ENCODE assay signal across 8 cellular contexts in the genomic region with DNA sequence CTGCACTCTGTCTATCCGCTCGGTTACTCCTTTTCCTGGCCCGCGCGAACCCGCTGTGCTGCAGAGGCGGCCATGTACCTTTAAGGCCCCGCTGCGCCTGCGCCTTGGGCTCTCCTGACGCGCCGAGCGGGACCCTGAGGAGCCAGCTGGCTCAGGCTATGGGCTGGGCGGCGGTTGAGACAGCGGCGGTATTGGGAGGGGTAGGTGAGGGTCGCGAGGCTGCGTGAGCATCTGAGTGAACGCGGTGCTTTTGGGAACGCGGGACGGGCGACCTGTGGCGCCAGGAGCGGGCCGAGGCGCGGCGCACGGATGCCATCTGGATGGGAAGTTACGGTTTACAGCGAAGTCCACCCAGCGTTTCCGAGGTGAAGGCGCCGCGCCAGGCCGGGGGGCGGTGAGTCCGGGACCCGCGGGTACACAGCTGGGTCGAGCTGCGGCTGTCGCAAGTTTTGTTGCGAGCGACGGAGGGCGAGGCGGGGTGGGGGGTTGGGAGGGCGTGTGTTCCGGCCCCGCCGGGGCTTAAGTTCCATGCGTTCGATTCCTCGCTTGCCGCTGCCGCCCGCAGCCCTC. TPM values are rescaled to one million over a fixed set of nuclear protein-coding genes. Genes with fewer than 3 reads are reported as not detected.
DNase-seq lines count a peak whose midpoint lies in the region; ATAC-seq and TF ChIP-seq lines count a peak whose summit lies in the region.
"Not testable (repeated sequence)": the region's sequence is repeated elsewhere in the genome, so short reads cannot be mapped to it uniquely, and the experiment has no call there.

A gene with protein sequence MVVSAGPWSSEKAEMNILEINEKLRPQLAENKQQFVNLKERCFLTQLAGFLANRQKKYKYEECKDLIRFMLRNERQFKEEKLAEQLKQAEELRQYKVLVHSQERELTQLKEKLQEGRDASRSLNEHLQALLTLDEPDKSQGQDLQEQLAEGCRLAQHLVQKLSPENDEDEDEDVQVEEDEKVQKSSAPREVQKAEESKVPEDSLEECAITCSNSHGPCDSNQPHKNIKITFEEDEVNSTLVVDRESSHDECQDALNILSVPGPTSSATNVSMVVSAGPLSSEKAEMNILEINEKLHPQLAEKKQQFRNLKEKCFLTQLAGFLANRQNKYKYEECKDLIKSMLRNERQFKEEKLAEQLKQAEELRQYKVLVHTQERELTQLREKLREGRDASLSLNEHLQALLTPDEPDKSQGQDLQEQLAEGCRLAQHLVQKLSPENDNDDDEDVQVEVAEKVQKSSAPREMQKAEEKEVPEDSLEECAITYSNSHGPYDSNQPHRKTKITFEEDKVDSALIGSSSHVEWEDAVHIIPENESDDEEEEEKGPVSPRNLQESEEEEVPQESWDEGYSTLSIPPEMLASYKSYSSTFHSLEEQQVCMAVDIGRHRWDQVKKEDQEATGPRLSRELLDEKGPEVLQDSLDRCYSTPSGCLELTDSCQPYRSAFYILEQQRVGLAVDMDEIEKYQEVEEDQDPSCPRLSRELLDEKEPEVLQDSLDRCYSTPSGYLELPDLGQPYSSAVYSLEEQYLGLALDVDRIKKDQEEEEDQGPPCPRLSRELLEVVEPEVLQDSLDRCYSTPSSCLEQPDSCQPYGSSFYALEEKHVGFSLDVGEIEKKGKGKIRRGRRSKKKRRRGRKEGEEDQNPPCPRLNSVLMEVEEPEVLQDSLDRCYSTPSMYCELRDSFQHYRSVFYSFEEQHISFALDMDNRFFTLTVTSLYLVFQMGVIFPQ (plus strand): TSS at position 125 of the 570 bp plus-strand sequence. CDS start 21,488 bp downstream, outside the sequence.

- not testable (repeated sequence) for H3K36me3 ChIP-seq in GM23338 (ENCODE audit: insufficient read depth); SK-N-SH (replicated peaks in 1 of 2; ENCODE audit: control insufficient read depth in 1 of 2, insufficient read depth in 2 of 2, low read length in 1 of 2); naive thymus-derived CD4-positive, alpha-beta T cell (ENCODE audit: control insufficient read depth in 2 of 3, insufficient read depth in 3 of 3, low read length in 3 of 3)

- not testable (repeated sequence) for H3F3A ChIP-seq in GM23338 (replicated peaks; ENCODE audit: low read depth); SK-N-SH (replicated peaks; ENCODE audit: insufficient read depth)

- in situ Hi-C loops in KBM-7 (cut with MboI; ENCODE audit: low pct_unique_long_range_greater_than_20kb, low sequenced_read_pairs) = not testable (repeated sequence)

- not testable (repeated sequence) for H3K27ac ChIP-seq in GM23338 (ENCODE audit: low read depth)
- H3K27ac ChIP-seq in SK-N-SH (ENCODE audit: low read depth in 2 of 2, low read length in 1 of 2) = peak within 1 kb of the TSS; percentile 60 to 74
- H3K27ac ChIP-seq in naive thymus-derived CD4-positive, alpha-beta T cell (ENCODE audit: low read depth, low read length) = peak within 1 kb of the TSS; percentile 60

- not testable (repeated sequence) for H3K9me3 Mint-ChIP-seq in GM23338; naive thymus-derived CD4-positive, alpha-beta T cell

- not testable (repeated sequence) for H3K27ac Mint-ChIP-seq in GM23338
- H3K27ac Mint-ChIP-seq in naive thymus-derived CD4-positive, alpha-beta T cell = peak within 1 kb of the TSS; percentile 79 to 96 (median 90)

- H4K20me1 ChIP-seq in GM23338 (replicated peaks; ENCODE audit: insufficient read depth); SK-N-SH (ENCODE audit: insufficient read depth): not testable (repeated sequence)

- peak within 1 kb of the TSS; percentile 56 for H3K4me3 ChIP-seq in GM23338
- peak within 1 kb of the TSS; percentile 54 to 78 for H3K4me3 ChIP-seq in SK-N-SH (ENCODE audit: low read depth in 2 of 2, low read length in 1 of 2)
- peak within 1 kb of the TSS; percentile 67 for H3K4me3 ChIP-seq in naive thymus-derived CD4-positive, alpha-beta T cell (ENCODE audit: low read length)

- not testable (repeated sequence) for H3K36me3 Mint-ChIP-seq in GM23338 (ENCODE audit: low read depth); naive thymus-derived CD4-positive, alpha-beta T cell

- H3K4me3 Mint-ChIP-seq in GM23338 = peak within 1 kb of the TSS; percentile 69
- H3K4me3 Mint-ChIP-seq in naive thymus-derived CD4-positive, alpha-beta T cell = peak within 1 kb of the TSS; percentile 85 to 98 (median 94)

- H3K27me3 Mint-ChIP-seq in GM23338 (ENCODE audit: insufficient read depth, low read depth, poor library complexity); naive thymus-derived CD4-positive, alpha-beta T cell: not testable (repeated sequence)

- WGBS in SK-N-SH (ENCODE audit: low lambda C conversion rate) = 0% methylated on average over 16 of the region's 64 CpGs

- not testable (repeated sequence) for H3K4me1 ChIP-seq in GM23338 (ENCODE audit: insufficient read depth); SK-N-SH (ENCODE audit: control insufficient read depth in 1 of 2, insufficient read depth in 2 of 2, low read depth in 1 of 2, low read length in 1 of 2); naive thymus-derived CD4-positive, alpha-beta T cell (ENCODE audit: control insufficient read depth in 2 of 2, insufficient read depth in 2 of 2, low read length in 2 of 2)

- H3K9me3 ChIP-seq in SK-N-SH; naive thymus-derived CD4-positive, alpha-beta T cell (ENCODE audit: control insufficient read depth in 2 of 3, low read length in 3 of 3): not testable (repeated sequence)

- H2AFZ ChIP-seq in GM23338 (peak within 1 kb of the TSS; percentile 89; the same call in 1 of the 2 replicates), SK-N-SH (ENCODE audit: low read depth) (peak within 1 kb of the TSS; percentile 66; the same call in 1 of the 2 replicates)

- DNase-seq in DMS 273 (lab: John Stamatoyannopoulos, UW; ENCODE audit: unreplicated experiment) = peak; percentile 78
- DNase-seq in GM23338 (ENCODE audit: low spot score) = peak; percentile 38
- peak; percentile 72 for DNase-seq in KBM-7
- DNase-seq in SK-N-SH = not testable (repeated sequence)
- DNase-seq in activated effector memory CD4-positive, alpha-beta T cell treated with Interleukin-2 at 50 U/mL for 16 hours = peak; percentile 65
- peak; percentile 46 for DNase-seq in fibroblast of peridontal ligament (ENCODE audit: extremely low read depth)
- peak; percentile 44 to 78 (median 73) for DNase-seq in naive thymus-derived CD4-positive, alpha-beta T cell
- DNase-seq in stimulated activated CD8-positive, alpha-beta memory T cell treated with anti-CD3 and anti-CD28 coated beads, Interleukin-4, amount 100 ng/mL, for 4 hours (ENCODE audit: low read depth in 2 of 2, low spot score in 1 of 2) = peak; percentile 28 to 42

- intact Hi-C loops in naive thymus-derived CD4-positive, alpha-beta T cell (cut with micrococcal nuclease) = not testable (repeated sequence)

- TF ChIP-seq CTCF in GM23338 (conservative IDR thresholded peaks at IDR 0.05; ENCODE audit: low read depth in 2 of 2); SK-N-SH (IDR thresholded peaks at IDR 0.05): not testable (repeated sequence)

- not testable (repeated sequence) for TF ChIP-seq RAD21 in SK-N-SH (IDR thresholded peaks at IDR 0.05; ENCODE audit: low read length)

- H3K4me2 ChIP-seq in GM23338 (peak within 1 kb of the TSS; percentile 76), SK-N-SH (peak within 1 kb of the TSS; percentile 74)

- not testable (repeated sequence) for H3K4me1 Mint-ChIP-seq in GM23338; naive thymus-derived CD4-positive, alpha-beta T cell

- peak; percentile 98 for ATAC-seq in GM23338
- peak; percentile 98 for ATAC-seq in naive thymus-derived CD4-positive, alpha-beta T cell

- not testable (repeated sequence) for TF ChIP-seq EP300 in SK-N-SH (IDR thresholded peaks at IDR 0.05; ENCODE audit: borderline replicate concordance in 1 of 2, low read depth in 1 of 2, low read length in 1 of 2)

- H3K9me2 ChIP-seq in GM23338 (ENCODE audit: insufficient read depth); SK-N-SH: not testable (repeated sequence)

- POLR2A ChIA-PET in SK-N-SH (lab: Yijun Ruan, JAX); naive thymus-derived CD4-positive, alpha-beta T cell (lab: Charles Lee): not testable (repeated sequence)

- peak within 1 kb of the TSS; percentile 58; the same call in 1 of the 2 replicates for H3K9ac ChIP-seq in SK-N-SH

- not testable (repeated sequence) for H3K79me2 ChIP-seq in GM23338 (replicated peaks; ENCODE audit: insufficient read depth); SK-N-SH (ENCODE audit: insufficient read depth)

- CTCF ChIA-PET in SK-N-SH (lab: Yijun Ruan, JAX); naive thymus-derived CD4-positive, alpha-beta T cell (lab: Charles Lee): not testable (repeated sequence)

- H3K27me3 ChIP-seq in GM23338 (ENCODE audit: insufficient read depth) = peaks cover 22% of the 10 kb centered on the region
- H3K27me3 ChIP-seq in SK-N-SH (ENCODE audit: insufficient read depth); naive thymus-derived CD4-positive, alpha-beta T cell (ENCODE audit: control insufficient read depth in 2 of 2, insufficient read depth in 2 of 2, low read length in 2 of 2): not testable (repeated sequence)

RNA-seq across cellular contexts. Expression of the gene that starts here (rescaled TPM):
- 1.8 and 2.5 TPM in 2 replicates for total RNA-seq in GM23338 (2014; rRNA removed; shearing (Covaris generic))
- 0.97 and 0.99 TPM in 2 replicates for polyA plus RNA-seq in GM23338 (2016; fragmentation: Nextera tagmentation; extraction: Ambion mirVana)
- 13.3 and 18.7 TPM in 2 replicates for polyA plus RNA-seq in SK-N-SH (2012; rRNA removed)
- 6.4 and 7.3 TPM in 2 replicates for polyA plus RNA-seq in SK-N-SH (2012; cell fraction: cytosol; rRNA removed)
- polyA plus RNA-seq in SK-N-SH (2012; cell fraction: nucleus; rRNA removed) = 52.2 and 91.9 TPM in 2 replicates
- 10 to 100 TPM; 30.9 to 98.5 (median 48.3) TPM for total RNA-seq in naive thymus-derived CD4-positive, alpha-beta T cell
- 1 to 10 TPM; 1.7 to 4.4 TPM for polyA plus RNA-seq in naive thymus-derived CD4-positive, alpha-beta T cell
